9 cellular contexts compared by ENCODE assay signal in genomic region chr11:125082611-125083311, GRCh38. TPM values are rescaled to one million over a fixed set of nuclear protein-coding genes. Genes with fewer than 3 reads are reported as not detected.
A peak's percentile ranks its signal among the peaks of the same experiment; 100 is the strongest.
DNase-seq lines count a peak whose midpoint lies in the region; ATAC-seq and TF ChIP-seq lines count a peak whose summit lies in the region.
"Had no signal": no experiment of that assay in that cellular context is flagged by ENCODE, and none has a peak within 500 bp of the region (broad histone marks: within the 10 kb centered on the region; RNA-seq: fewer than 3 reads in every experiment).

No MANE protein-coding gene starts in this region.

- no peaks in the 10 kb centered on the region for H3K9me3 Mint-ChIP-seq in neural crest cell

- no peak overlapping the region for H3K4me3 Mint-ChIP-seq in neural crest cell

- H3K4me1 Mint-ChIP-seq in neural crest cell, result peaks cover 11% of the 10 kb centered on the region

- H3K36me3 Mint-ChIP-seq in neural crest cell (ENCODE audit: low read depth), result no peaks in the 10 kb centered on the region

- peak overlapping the region; percentile 47 for H3K27ac Mint-ChIP-seq in neural crest cell (ENCODE audit: unreplicated experiment)

- ATAC-seq in HG03469 (IDR thresholded peaks at IDR 0.05; ENCODE audit: unreplicated experiment) (no peak), GM19351 (IDR thresholded peaks at IDR 0.05; ENCODE audit: unreplicated experiment) (no peak)

- DNase-seq in COLO829 (ENCODE audit: low spot score), result peak; percentile 81
- DNase-seq in M059J (ENCODE audit: low read depth), result peak; percentile 97
- DNase-seq in dermis blood vessel endothelial cell, result peak; percentile 80
- DNase-seq in neural crest cell (ENCODE audit: low read depth, low spot score), result no peak
- DNase-seq in activated CD4-positive, CD25-positive, alpha-beta regulatory T cell (lab: John Stamatoyannopoulos, UW), result no peak
- DNase-seq in Kasumi-1 (lab: John Stamatoyannopoulos, UW), result no peak
- DNase-seq: caudate nucleus had no signal

- no peaks in the 10 kb centered on the region for H3K27me3 Mint-ChIP-seq in neural crest cell (ENCODE audit: low read depth)

- no peak for TF ChIP-seq CTCF in neural crest cell (conservative IDR thresholded peaks at IDR 0.05)

RNA-seq across cellular contexts. Expression of gene SLC37A2, which starts 19.7 kb away (rescaled TPM):
- total RNA-seq in M059J (2014; rRNA removed; shearing (Covaris generic)), result 7.2 and 11.8 TPM in 2 replicates
- total RNA-seq in dermis blood vessel endothelial cell, result 0.51 and 0.70 TPM in 2 replicates
- total RNA-seq in neural crest cell, result 0.98 and 1.2 TPM in 2 replicates

RNA-seq across cellular contexts. Expression of gene TMEM218, which starts 28.7 kb away (rescaled TPM):
- 24.0 and 32.7 TPM in 2 replicates for total RNA-seq in M059J (2014; rRNA removed; shearing (Covaris generic))
- 23.1 and 24.2 TPM in 2 replicates for total RNA-seq in dermis blood vessel endothelial cell
- total RNA-seq in neural crest cell, result 30.4 and 34.6 TPM in 2 replicates

Comparison
In these comparisons a context has a peak if more than half of its experiments do, and no peak if none do; other contexts are left out.
1. DNase-seq: peak in COLO829 (single experiment), M059J (single experiment) and dermis blood vessel endothelial cell (single experiment); none in neural crest cell (single experiment), activated CD4-positive, CD25-positive, alpha-beta regulatory T cell (0 of 4) and Kasumi-1 (0 of 2).